In the genomic region with DNA sequence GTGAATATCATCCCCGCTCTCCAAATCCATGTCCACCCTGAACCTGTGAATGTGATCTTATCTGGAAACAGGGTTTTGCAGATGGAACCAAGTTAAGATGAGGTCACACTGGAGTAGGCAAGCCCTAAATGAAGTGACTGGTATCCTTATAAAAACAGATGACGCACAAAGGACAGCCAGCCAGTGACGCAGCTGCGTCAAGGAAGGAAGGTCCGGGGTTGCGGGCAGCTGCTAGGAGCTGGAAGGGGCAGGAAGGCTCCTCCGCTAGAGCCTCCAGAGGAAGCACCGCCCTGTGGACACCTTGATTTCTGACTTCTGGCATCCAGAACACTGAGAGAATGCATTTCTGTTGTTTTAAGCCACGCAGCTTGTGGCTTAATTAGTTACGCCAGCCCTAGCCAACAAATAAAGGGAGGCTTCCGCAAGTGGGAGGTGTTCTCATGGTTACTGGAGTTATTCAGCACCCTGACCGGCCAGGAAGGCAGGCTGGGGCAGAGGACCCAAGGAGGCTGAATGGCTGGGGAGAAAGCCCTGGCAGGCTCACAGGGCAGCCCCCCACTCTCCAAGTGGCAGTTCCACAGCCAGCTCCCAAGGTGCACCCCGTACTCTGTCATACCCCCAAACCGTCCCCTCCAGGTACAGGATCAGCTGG, we compare ENCODE assay signal across 9 cellular contexts.
DNase-seq lines count a peak whose midpoint lies in the region; ATAC-seq and TF ChIP-seq lines count a peak whose summit lies in the region.
"Had no signal": no experiment of that assay in that cellular context is flagged by ENCODE, and none has a peak within 500 bp of the region (broad histone marks: within the 10 kb centered on the region; RNA-seq: fewer than 3 reads in every experiment).

No MANE protein-coding gene starts in this region.

- DNase-seq in ELR (ENCODE audit: low read depth) (peak; percentile 90), NCI-H69 (lab: John Stamatoyannopoulos, UW) (peak; percentile 73), dedifferentiated amniotic fluid mesenchymal stem cell (ENCODE audit: extremely low spot score) (peak; percentile 41), mucosa of descending colon (no peak), NOMO-1 (lab: John Stamatoyannopoulos, UW; ENCODE audit: unreplicated experiment in 2 of 2) (no peak), superior temporal gyrus (ENCODE audit: extremely low spot score) (no peak), NCI-H2081 treated with DMSO at 0.1 percent for 48 hours (lab: John Stamatoyannopoulos, UW) (no peak)
- DNase-seq: cortex of kidney had no signal

- intact Hi-C loops in mucosa of descending colon (cut with DNase I, micrococcal nuclease): no loop called here

- peak; percentile 26 for ATAC-seq in mucosa of descending colon
- no peak for ATAC-seq in HG02938 (IDR thresholded peaks at IDR 0.05; ENCODE audit: unreplicated experiment)

- H3K4me1 ChIP-seq in mucosa of descending colon (ENCODE audit: low read depth): no peaks in the 10 kb centered on the region

- no peak for TF ChIP-seq CTCF in mucosa of descending colon (IDR thresholded peaks at IDR 0.05)

- no peak overlapping the region for H3K4me3 ChIP-seq in mucosa of descending colon

- no peaks in the 10 kb centered on the region for H3K36me3 ChIP-seq in mucosa of descending colon (ENCODE audit: low read depth)

- peaks cover 4% of the 10 kb centered on the region for H3K9me3 ChIP-seq in mucosa of descending colon

Comparison
In these comparisons a context has a peak if more than half of its experiments do, and no peak if none do; other contexts are left out.
1. DNase-seq: peak in ELR (single experiment), NCI-H69 (single experiment) and dedifferentiated amniotic fluid mesenchymal stem cell (single experiment); none in mucosa of descending colon (0 of 3), NOMO-1 (0 of 2), superior temporal gyrus (single experiment) and NCI-H2081 treated with DMSO at 0.1 percent for 48 hours (single experiment).